28 cellular contexts compared by ENCODE assay signal in genomic region chr10:21424511-21424910, GRCh38.
DNase-seq lines count a peak whose midpoint lies in the region; ATAC-seq, FAIRE-seq and TF ChIP-seq lines count a peak whose summit lies in the region.
"Had no signal": no experiment of that assay in that cellular context is flagged by ENCODE, and none has a peak within 500 bp of the region (broad histone marks: within the 10 kb centered on the region; RNA-seq: fewer than 3 reads in every experiment).

No MANE protein-coding gene starts in this region.

- no peaks in the 10 kb centered on the region for H3K27me3 ChIP-seq in astrocyte (ENCODE audit: insufficient read depth, low read length)
- no peaks in the 10 kb centered on the region for H3K27me3 ChIP-seq in keratinocyte (ENCODE audit: control insufficient read depth, extremely low read depth, insufficient read depth, low read length)
- H3K27me3 ChIP-seq in PC-9 (ENCODE audit: insufficient read depth, low read depth), result no peaks in the 10 kb centered on the region
- H3K27me3 ChIP-seq: colonic mucosa, neural progenitor cell, Peyer's patch, tibial nerve had no signal

- ATAC-seq in GM19035 (IDR thresholded peaks at IDR 0.05; ENCODE audit: unreplicated experiment), result no peak
- ATAC-seq: activated CD4-positive, alpha-beta T cell treated with anti-CD3 and anti-CD28 coated beads for 36 hours; esophagus mucosa; lower lobe of right lung had no signal

- H3K9me3 Mint-ChIP-seq in astrocyte (ENCODE audit: unreplicated experiment), result peaks cover 19% of the 10 kb centered on the region

- H4K20me1 ChIP-seq in astrocyte (ENCODE audit: insufficient read depth, low read length) (no peaks in the 10 kb centered on the region), keratinocyte (ENCODE audit: control insufficient read depth, extremely low read depth, insufficient read depth, low read length) (no peaks in the 10 kb centered on the region), PC-9 (ENCODE audit: insufficient read depth) (no peaks in the 10 kb centered on the region)

- H3K27ac ChIP-seq in astrocyte (ENCODE audit: low read depth, low read length), result no peak overlapping the region
- H3K27ac ChIP-seq in keratinocyte (ENCODE audit: control insufficient read depth, insufficient read depth, low read length), result no peak overlapping the region
- H3K27ac ChIP-seq in PC-9, result no peak overlapping the region
- H3K27ac ChIP-seq: colonic mucosa, lower lobe of right lung, neural progenitor cell, Peyer's patch, tibial nerve had no signal

- no peak overlapping the region for H3K4me3 ChIP-seq in AG10803 (ENCODE audit: low read length)
- no peak overlapping the region for H3K4me3 ChIP-seq in astrocyte (ENCODE audit: insufficient read depth, low read depth, low read length)
- H3K4me3 ChIP-seq in keratinocyte (ENCODE audit: control insufficient read depth in 2 of 3, extremely low read depth in 1 of 3, insufficient read depth in 2 of 3, low read depth in 1 of 3, low read length in 3 of 3), result no peak overlapping the region
- H3K4me3 ChIP-seq in PC-9, result no peak overlapping the region
- H3K4me3 ChIP-seq: colonic mucosa, lower lobe of right lung, neural progenitor cell, Peyer's patch, tibial nerve had no signal

- dilution Hi-C loops in keratinocyte (cut with MboI; ENCODE audit: extremely low pct_ligation_motif_present, low sequenced_read_pairs), result no loop called here

- CTCF ChIA-PET in PC-9 (lab: Charles Lee), result no interaction called here

- H3K4me1 ChIP-seq in astrocyte (ENCODE audit: insufficient read depth, low read length), result no peaks in the 10 kb centered on the region
- H3K4me1 ChIP-seq in keratinocyte (ENCODE audit: control insufficient read depth, extremely low read depth, insufficient read depth, low read length), result peaks cover 7% of the 10 kb centered on the region
- H3K4me1 ChIP-seq in PC-9 (replicated peaks; ENCODE audit: insufficient read depth), result no peaks in the 10 kb centered on the region
- H3K4me1 ChIP-seq: colonic mucosa, lower lobe of right lung, Peyer's patch, tibial nerve had no signal

- H3K9me2 ChIP-seq in PC-9 (ENCODE audit: insufficient read depth), result no peaks in the 10 kb centered on the region

- no peak overlapping the region for H3K4me2 ChIP-seq in astrocyte (ENCODE audit: low read length)
- no peak overlapping the region for H3K4me2 ChIP-seq in keratinocyte (ENCODE audit: control insufficient read depth, extremely low read depth, insufficient read depth, low read depth, low read length)
- no peak overlapping the region for H3K4me2 ChIP-seq in PC-9
- H3K4me2 ChIP-seq: neural progenitor cell had no signal

- H3K36me3 ChIP-seq in astrocyte (ENCODE audit: insufficient read depth, low read length) (no peaks in the 10 kb centered on the region), keratinocyte (ENCODE audit: control insufficient read depth in 2 of 2, extremely low read depth in 1 of 2, insufficient read depth in 2 of 2, low read length in 2 of 2) (no peaks in the 10 kb centered on the region), PC-9 (ENCODE audit: low read depth) (no peaks in the 10 kb centered on the region)
- H3K36me3 ChIP-seq: colonic mucosa, lower lobe of right lung, neural progenitor cell, Peyer's patch, tibial nerve had no signal

- BruUV-seq in PC-9 (replicated peaks; lab: Mats Ljungman, UMichigan), result no TSS peak

- DNase-seq in AG10803 (ENCODE audit: low read depth) (peak; percentile 88), HCEC 1CT (peak; percentile 41), astrocyte (ENCODE audit: low read depth) (peak; percentile 48), keratinocyte (ENCODE audit: low read depth, low spot score) (no peak), PC-9 (no peak), NCI-H1417 (lab: John Stamatoyannopoulos, UW) (no peak), T1000 (lab: John Stamatoyannopoulos, UW) (no peak)
- DNase-seq: activated CD4-positive, alpha-beta T cell treated with anti-CD3 and anti-CD28 coated beads for 36 hours; activated T-cell treated with anti-CD3 and anti-CD28 coated beads, Interleukin-2, amount 50 U/mL, for 1 hour; AML-193; CD8-positive, alpha-beta memory T cell; colonic mucosa; effector memory CD4-positive, alpha-beta T cell; GF-D8; glutamatergic neuron; H7; kidney glomerular epithelial cell; lower lobe of right lung; NCI-H1417 treated with DMSO at 0.1 percent for 48 hours; NCI-H510A; Peyer's patch; stimulated activated CD8-positive, alpha-beta memory T cell treated with anti-CD3 and anti-CD28 coated beads, Interleukin-4, amount 100 ng/mL, for 48 hours had no signal

- H3K9me1 ChIP-seq in keratinocyte (ENCODE audit: control insufficient read depth, extremely low read depth, insufficient read depth, low read length), result no peaks in the 10 kb centered on the region

- peaks cover 3% of the 10 kb centered on the region for H3K4me1 Mint-ChIP-seq in astrocyte (ENCODE audit: low read depth, unreplicated experiment)
- H3K4me1 Mint-ChIP-seq: activated CD4-positive, alpha-beta T cell treated with anti-CD3 and anti-CD28 coated beads for 36 hours; CD8-positive, alpha-beta memory T cell had no signal

- FAIRE-seq in astrocyte (lab: Jason Lieb, UNC) (no peak), keratinocyte (lab: Jason Lieb, UNC) (no peak)

- no peak overlapping the region for H3K9ac ChIP-seq in astrocyte (ENCODE audit: low read length)
- no peak overlapping the region for H3K9ac ChIP-seq in keratinocyte (ENCODE audit: control insufficient read depth, extremely low read depth, insufficient read depth, low read length)
- H3K9ac ChIP-seq: neural progenitor cell had no signal

- POLR2A ChIA-PET in PC-9 (lab: Charles Lee; ENCODE audit: unreplicated experiment), result no interaction called here

- H3F3A ChIP-seq in PC-9 (ENCODE audit: insufficient read depth, low read depth), result no peaks in the 10 kb centered on the region

- no peak overlapping the region for H3K4me3 Mint-ChIP-seq in astrocyte (ENCODE audit: unreplicated experiment)
- H3K4me3 Mint-ChIP-seq: activated CD4-positive, alpha-beta T cell treated with anti-CD3 and anti-CD28 coated beads for 36 hours; CD8-positive, alpha-beta memory T cell; neural progenitor cell; T-helper 1 cell treated with Interleukin-12 subunit alpha and Interleukin-12 subunit beta and Interleukin-4 antibody, amounts not matched to agents 30 μg/mL and 1 μg/mL, for 36 hours had no signal

- no peaks in the 10 kb centered on the region for H3K27me3 Mint-ChIP-seq in astrocyte (ENCODE audit: low read depth, unreplicated experiment)

- H3K9me3 ChIP-seq in astrocyte (ENCODE audit: insufficient read depth, low read depth, low read length) (no peaks in the 10 kb centered on the region), keratinocyte (ENCODE audit: control insufficient read depth, low read depth, low read length) (peaks cover 1% of the 10 kb centered on the region), PC-9 (ENCODE audit: insufficient read depth, low read depth) (no peaks in the 10 kb centered on the region)
- H3K9me3 ChIP-seq: colonic mucosa, Peyer's patch had no signal

- intact Hi-C loops in PC-9 (cut with micrococcal nuclease; ENCODE audit: unreplicated experiment), result loop anchor here (2.0 kb wide), 1 partner anchor 66 kb away; no protein-coding TSS in a partner anchor

- peaks cover 9% of the 10 kb centered on the region for H3K36me3 Mint-ChIP-seq in astrocyte (ENCODE audit: low read depth, unreplicated experiment)
- H3K36me3 Mint-ChIP-seq: CD8-positive, alpha-beta memory T cell had no signal

- H2AFZ ChIP-seq in astrocyte (ENCODE audit: low read depth, low read length) (no peak overlapping the region), keratinocyte (ENCODE audit: control insufficient read depth, low read length) (peak overlapping the region; percentile 10), PC-9 (no peak overlapping the region)
- H2AFZ ChIP-seq: neural progenitor cell had no signal

- no peak overlapping the region for H3K27ac Mint-ChIP-seq in astrocyte (ENCODE audit: unreplicated experiment)
- H3K27ac Mint-ChIP-seq: activated CD4-positive, alpha-beta T cell treated with anti-CD3 and anti-CD28 coated beads for 36 hours; neural progenitor cell; progenitor cell of endocrine pancreas; T-helper 1 cell treated with Interleukin-12 subunit alpha and Interleukin-12 subunit beta and Interleukin-4 antibody, amounts not matched to agents 30 μg/mL and 1 μg/mL, for 36 hours had no signal

- no peak for TF ChIP-seq CTCF in AG10803 (conservative IDR thresholded peaks at IDR 0.05; ENCODE audit: low read length)
- TF ChIP-seq CTCF in astrocyte (IDR thresholded peaks at IDR 0.05; ENCODE audit: insufficient read depth, low read depth, low read length), result no peak
- no peak for TF ChIP-seq CTCF in keratinocyte (optimal IDR thresholded peaks at IDR 0.05 in 1 of 3, IDR thresholded peaks at IDR 0.05 in 1 of 3, conservative IDR thresholded peaks at IDR 0.05 in 1 of 3; ENCODE audit: extremely low read depth in 1 of 3, insufficient read depth in 2 of 3, low read length in 3 of 3)
- no peak for TF ChIP-seq CTCF in PC-9 (conservative IDR thresholded peaks at IDR 0.05)

- no peaks in the 10 kb centered on the region for H3K79me2 ChIP-seq in astrocyte (ENCODE audit: insufficient read depth, low read length)
- no peaks in the 10 kb centered on the region for H3K79me2 ChIP-seq in keratinocyte (ENCODE audit: control insufficient read depth, insufficient read depth, low read length)
- H3K79me2 ChIP-seq in PC-9 (ENCODE audit: low read depth), result no peaks in the 10 kb centered on the region

Comparison
In these comparisons a context has a peak if more than half of its experiments do, and no peak if none do; other contexts are left out.
1. DNase-seq: peak in AG10803 (single experiment), HCEC 1CT (single experiment) and astrocyte (single experiment); none in keratinocyte (single experiment), PC-9 (0 of 2), NCI-H1417 (0 of 3) and T1000 (single experiment).